In the genomic region with DNA sequence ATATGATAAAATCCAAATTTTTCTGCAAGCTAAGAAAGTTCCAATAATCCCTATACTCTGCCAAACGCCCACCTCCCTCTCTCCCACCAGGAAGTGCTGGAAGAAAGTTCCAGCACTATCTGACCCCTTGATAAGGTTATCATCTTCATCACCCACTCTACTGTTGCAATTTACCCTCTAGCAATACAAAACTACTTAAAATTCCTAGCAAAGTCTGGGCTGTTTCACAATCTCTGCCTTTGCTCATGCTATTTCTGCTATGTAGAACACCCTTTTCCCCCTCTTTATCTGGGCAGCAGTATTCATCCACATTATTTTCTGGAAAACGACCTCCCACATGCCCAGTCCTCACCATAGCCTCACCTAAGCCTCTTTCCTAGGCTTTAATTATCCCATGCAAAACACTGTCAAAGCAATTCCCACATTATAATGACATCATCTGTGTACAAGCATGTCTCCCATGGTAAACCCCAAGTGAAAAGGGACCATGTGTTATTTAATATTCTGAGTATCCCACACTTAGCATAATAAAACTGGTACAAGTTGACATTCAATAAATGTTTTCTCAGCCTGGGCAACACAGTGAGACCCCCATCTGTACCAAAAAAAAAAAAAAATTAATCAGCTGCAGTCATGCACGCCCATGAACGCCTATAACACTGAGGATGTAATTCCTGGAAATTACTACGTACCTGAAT, we compare ENCODE assay signal across 19 cellular contexts. TPM values are rescaled to one million over a fixed set of nuclear protein-coding genes. Genes with fewer than 3 reads are reported as not detected.
DNase-seq lines count a peak whose midpoint lies in the region; ATAC-seq and TF ChIP-seq lines count a peak whose summit lies in the region.
"Had no signal": no experiment of that assay in that cellular context is flagged by ENCODE, and none has a peak within 500 bp of the region (broad histone marks: within the 10 kb centered on the region; RNA-seq: fewer than 3 reads in every experiment).

No MANE protein-coding gene starts in this region.

- 67% methylated on average over 5 of the region's 5 CpGs for WGBS in SK-N-SH (ENCODE audit: low lambda C conversion rate)
- WGBS in hepatocyte (ENCODE audit: low lambda C conversion rate, missing lambda C conversion rate), result 54% methylated on average over 5 of the region's 5 CpGs

- H4K20me1 ChIP-seq in SK-N-SH (ENCODE audit: insufficient read depth) (no peaks in the 10 kb centered on the region), hepatocyte (ENCODE audit: insufficient read depth, poor library complexity, severe bottlenecking) (peaks cover 47% of the 10 kb centered on the region), OCI-LY7 (ENCODE audit: insufficient read depth, low read length) (no peaks in the 10 kb centered on the region)

- BruUV-seq in OCI-LY7 (replicated peaks; lab: Mats Ljungman, UMichigan), result no TSS peak

- H2AFZ ChIP-seq in SK-N-SH (ENCODE audit: low read depth) (no peak overlapping the region), hepatocyte (no peak overlapping the region), OCI-LY7 (ENCODE audit: low read length) (no peak overlapping the region)

- no peak for TF ChIP-seq RAD21 in SK-N-SH (IDR thresholded peaks at IDR 0.05; ENCODE audit: low read length)

- no peak for TF ChIP-seq EP300 in SK-N-SH (IDR thresholded peaks at IDR 0.05; ENCODE audit: borderline replicate concordance in 1 of 2, low read depth in 1 of 2, low read length in 1 of 2)

- TF ChIP-seq CTCF in SK-N-SH (IDR thresholded peaks at IDR 0.05) (no peak), hepatocyte (IDR thresholded peaks at IDR 0.05; ENCODE audit: poor library complexity) (no peak), retinal pigment epithelial cell (conservative IDR thresholded peaks at IDR 0.05; ENCODE audit: low read depth, low read length) (no peak), OCI-LY7 (conservative IDR thresholded peaks at IDR 0.05; ENCODE audit: low read length) (no peak), brain microvascular endothelial cell (IDR thresholded peaks at IDR 0.05; ENCODE audit: low read depth, low read length, missing control alignments) (no peak)

- H3K9me3 ChIP-seq in SK-N-SH (no peaks in the 10 kb centered on the region), SK-N-MC (ENCODE audit: low read depth, low read length) (no peaks in the 10 kb centered on the region), hepatocyte (ENCODE audit: low read depth) (no peaks in the 10 kb centered on the region), OCI-LY7 (ENCODE audit: low read length) (no peaks in the 10 kb centered on the region)

- H3K27ac ChIP-seq in SK-N-SH (ENCODE audit: low read depth in 2 of 2, low read length in 1 of 2) (no peak overlapping the region), SK-N-MC (peak overlapping the region; percentile 69), hepatocyte (peak overlapping the region; percentile 59), OCI-LY7 (ENCODE audit: low read depth, low read length, poor library complexity, severe bottlenecking) (no peak overlapping the region), brain microvascular endothelial cell (no peak overlapping the region)

- ATAC-seq in SK-N-SH treated with all-trans-retinoic acid at 6 μM for 48 hours, result no peak
- ATAC-seq: activated CD4-positive, CD25-positive, alpha-beta regulatory T cell treated with anti-CD3 and anti-CD28 coated beads, Interleukin-2, amount 50 U/mL, for 24 hours had no signal

- H3K4me2 ChIP-seq in SK-N-SH (no peak overlapping the region), hepatocyte (peak overlapping the region; percentile 20), OCI-LY7 (ENCODE audit: low read length) (no peak overlapping the region)

- in situ Hi-C loops in brain microvascular endothelial cell (cut with HindIII; ENCODE audit: low pct_ligation_motif_present, low sequenced_read_pairs), result no loop called here

- H3K9me2 ChIP-seq in SK-N-SH (no peaks in the 10 kb centered on the region), hepatocyte (replicated peaks; ENCODE audit: insufficient read depth) (no peaks in the 10 kb centered on the region), OCI-LY7 (ENCODE audit: insufficient read depth, low read length) (no peaks in the 10 kb centered on the region)

- CTCF ChIA-PET in SK-N-SH (lab: Yijun Ruan, JAX) (interaction anchor here (2.4 kb wide), 1 partner anchor 19 kb away, joined by 8 read pairs; no protein-coding TSS in a partner anchor), OCI-LY7 (lab: Charles Lee; ENCODE audit: unreplicated experiment) (no interaction called here)

- H3K4me1 ChIP-seq in SK-N-SH (ENCODE audit: control insufficient read depth in 1 of 2, insufficient read depth in 2 of 2, low read depth in 1 of 2, low read length in 1 of 2), result no peaks in the 10 kb centered on the region
- H3K4me1 ChIP-seq in hepatocyte (ENCODE audit: insufficient read depth), result peaks cover 36% of the 10 kb centered on the region
- H3K4me1 ChIP-seq in OCI-LY7 (ENCODE audit: insufficient read depth, low read length, poor library complexity, severe bottlenecking), result peaks cover 27% of the 10 kb centered on the region

- intact Hi-C loops in posterior vena cava (cut with DNase I) (no loop called here), OCI-LY7 (cut with micrococcal nuclease; ENCODE audit: unreplicated experiment) (no loop called here)

- DNase-seq in SK-N-SH (no peak), SK-N-MC (ENCODE audit: low read depth, low spot score) (no peak), hepatocyte (ENCODE audit: low spot score) (no peak), retinal pigment epithelial cell (ENCODE audit: low read depth) (peak; percentile 22), posterior vena cava (ENCODE audit: low spot score) (no peak), OCI-LY7 (ENCODE audit: low spot score) (no peak), brain microvascular endothelial cell (no peak)
- DNase-seq: 8988T; activated naive CD8-positive, alpha-beta T cell treated with anti-CD3 and anti-CD28 coated beads for 36 hours; CD8-positive, alpha-beta memory T cell; cerebellar nuclear complex; islet precursor cell; NCI-H1694 treated with DMSO at 0.1 percent for 48 hours; NCI-H524; posterior cingulate gyrus had no signal

- H3K79me2 ChIP-seq in SK-N-SH (ENCODE audit: insufficient read depth) (no peaks in the 10 kb centered on the region), hepatocyte (peaks cover 93% of the 10 kb centered on the region), OCI-LY7 (ENCODE audit: insufficient read depth, low read depth, low read length) (peaks cover 12% of the 10 kb centered on the region; the same call in 1 of the 2 replicates)

- H3K4me3 ChIP-seq in SK-N-SH (ENCODE audit: low read depth in 2 of 2, low read length in 1 of 2) (no peak overlapping the region), SK-N-MC (peak overlapping the region; percentile 18; the same call in 1 of the 2 replicates), hepatocyte (no peak overlapping the region), retinal pigment epithelial cell (ENCODE audit: low read length) (no peak overlapping the region), OCI-LY7 (ENCODE audit: low read depth, low read length, poor library complexity, severe bottlenecking) (no peak overlapping the region), brain microvascular endothelial cell (ENCODE audit: low read depth, low read length) (no peak overlapping the region)

- H3K27me3 ChIP-seq in SK-N-SH (ENCODE audit: insufficient read depth), result no peaks in the 10 kb centered on the region
- H3K27me3 ChIP-seq in hepatocyte, result no peaks in the 10 kb centered on the region
- H3K27me3 ChIP-seq in brain microvascular endothelial cell (replicated peaks), result no peaks in the 10 kb centered on the region

- H3K9ac ChIP-seq in SK-N-SH (no peak overlapping the region), SK-N-MC (ENCODE audit: insufficient read length) (no peak overlapping the region)

- no peaks in the 10 kb centered on the region for H3K36me3 ChIP-seq in SK-N-SH (replicated peaks in 1 of 2; ENCODE audit: control insufficient read depth in 1 of 2, insufficient read depth in 2 of 2, low read length in 1 of 2)
- H3K36me3 ChIP-seq in SK-N-MC (ENCODE audit: insufficient read depth, low read length), result no peaks in the 10 kb centered on the region
- H3K36me3 ChIP-seq in hepatocyte (replicated peaks; ENCODE audit: insufficient read depth, low read depth), result no peaks in the 10 kb centered on the region
- no peaks in the 10 kb centered on the region for H3K36me3 ChIP-seq in OCI-LY7 (ENCODE audit: insufficient read depth, low read length)
- H3K36me3 ChIP-seq in brain microvascular endothelial cell (replicated peaks), result no peaks in the 10 kb centered on the region

- POLR2A ChIA-PET in SK-N-SH (lab: Yijun Ruan, JAX), result no interaction called here
- POLR2A ChIA-PET in OCI-LY7 (lab: Charles Lee), result no interaction called here

- H3F3A ChIP-seq in SK-N-SH (replicated peaks; ENCODE audit: insufficient read depth), result no peaks in the 10 kb centered on the region

RNA-seq across cellular contexts. Expression of a gene that starts 11.9 kb away (rescaled TPM):
- polyA plus RNA-seq in SK-N-SH (2012; rRNA removed) (9.0 and 13.7 TPM in 2 replicates), hepatocyte (148 and 149 TPM in 2 replicates)
- polyA plus RNA-seq in SK-N-SH (2012; cell fraction: cytosol; rRNA removed), result 5.7 and 8.6 TPM in 2 replicates
- 19.4 and 35.1 TPM in 2 replicates for polyA plus RNA-seq in SK-N-SH (2012; cell fraction: nucleus; rRNA removed)
- total RNA-seq in hepatocyte (140 and 180 TPM in 2 replicates), posterior vena cava (10 to 100 TPM; 16.0 to 17.3 TPM), OCI-LY7 (2022) (16.0 and 25.0 TPM in 2 replicates)
- total RNA-seq in OCI-LY7 (2014; rRNA removed; shearing (Covaris generic)), result 11.7 and 13.5 TPM in 2 replicates

RNA-seq across cellular contexts. Expression of a gene that starts 29.8 kb away (rescaled TPM):
- polyA plus RNA-seq in SK-N-SH (2012; rRNA removed) (80.7 and 93.9 TPM in 2 replicates), hepatocyte (101 and 102 TPM in 2 replicates)
- 92.0 and 96.5 TPM in 2 replicates for polyA plus RNA-seq in SK-N-SH (2012; cell fraction: cytosol; rRNA removed)
- polyA plus RNA-seq in SK-N-SH (2012; cell fraction: nucleus; rRNA removed), result 45.2 and 63.8 TPM in 2 replicates
- total RNA-seq in hepatocyte (30.8 and 36.3 TPM in 2 replicates), posterior vena cava (10 to 100 TPM in 1 of 2 donors, 1 to 10 TPM in 1; 4.5 to 12.5 TPM), OCI-LY7 (2022) (73.4 and 89.2 TPM in 2 replicates)
- 164 and 206 TPM in 2 replicates for total RNA-seq in OCI-LY7 (2014; rRNA removed; shearing (Covaris generic))

RNA-seq across cellular contexts. Expression of a gene that starts 36.8 kb away (rescaled TPM):
- polyA plus RNA-seq in SK-N-SH (2012; rRNA removed), result 43.1 and 61.9 TPM in 2 replicates
- polyA plus RNA-seq in SK-N-SH (2012; cell fraction: cytosol; rRNA removed), result 14.6 and 22.6 TPM in 2 replicates
- 204 and 232 TPM in 2 replicates for polyA plus RNA-seq in SK-N-SH (2012; cell fraction: nucleus; rRNA removed)
- total RNA-seq in hepatocyte, result 62.1 and 85.1 TPM in 2 replicates
- polyA plus RNA-seq in hepatocyte, result 11.9 and 23.2 TPM in 2 replicates
- total RNA-seq in posterior vena cava, result 10 to 100 TPM; 33.5 to 40.0 TPM
- 83.1 and 97.5 TPM in 2 replicates for total RNA-seq in OCI-LY7 (2014; rRNA removed; shearing (Covaris generic))
- 57.6 and 60.9 TPM in 2 replicates for total RNA-seq in OCI-LY7 (2022)

RNA-seq across cellular contexts. Expression of a gene that starts 54.4 kb away (rescaled TPM):
- polyA plus RNA-seq in SK-N-SH (2012; rRNA removed), result not detected in 2 replicates
- not detected in 2 replicates for polyA plus RNA-seq in SK-N-SH (2012; cell fraction: cytosol; rRNA removed)
- not detected in 2 replicates for polyA plus RNA-seq in SK-N-SH (2012; cell fraction: nucleus; rRNA removed)
- 1.3 and 1.4 TPM in 2 replicates for total RNA-seq in hepatocyte
- polyA plus RNA-seq in hepatocyte, result 1.7 and 3.6 TPM in 2 replicates
- not detected for total RNA-seq in posterior vena cava
- not detected in 2 replicates for total RNA-seq in OCI-LY7 (2014; rRNA removed; shearing (Covaris generic))
- not detected in 2 replicates for total RNA-seq in OCI-LY7 (2022)
- total RNA-seq: activated naive CD8-positive, alpha-beta T cell treated with anti-CD3 and anti-CD28 coated beads for 36 hours; CD8-positive, alpha-beta memory T cell; endothelial cell of umbilical vein; subcutaneous adipose tissue had no signal
- polyA plus RNA-seq: CD8-positive, alpha-beta memory T cell had no signal

Comparison
In these comparisons a context has a peak if more than half of its experiments do, and no peak if none do; other contexts are left out.
1. H3K27ac ChIP-seq: peak in SK-N-MC (single experiment) and hepatocyte (single experiment); none in SK-N-SH (0 of 2), OCI-LY7 (single experiment) and brain microvascular endothelial cell (single experiment).